In genomic region chr10:13536674-13537366, GRCh38 we compare ENCODE assay signal across 8 cellular contexts. TPM values are rescaled to one million over a fixed set of nuclear protein-coding genes. Genes with fewer than 3 reads are reported as not detected.
A peak's percentile ranks its signal among the peaks of the same experiment; 100 is the strongest.
DNase-seq lines count a peak whose midpoint lies in the region; ATAC-seq and TF ChIP-seq lines count a peak whose summit lies in the region.

No MANE protein-coding gene starts in this region.

- no peak overlapping the region for H3K9ac ChIP-seq in Loucy (ENCODE audit: low read depth, low read length, poor library complexity, severe bottlenecking)

- H3F3A ChIP-seq in Loucy (ENCODE audit: low read depth) = no peaks in the 10 kb centered on the region

- no peak for DNase-seq in activated CD4-positive, CD25-positive, alpha-beta regulatory T cell treated with anti-CD3 and anti-CD28 coated beads, Interleukin-2, amount 50 U/mL, for 72 hours
- peak; percentile 26 to 58 for DNase-seq in SHP77 (lab: John Stamatoyannopoulos, UW)
- DNase-seq in fibroblast of peridontal ligament (ENCODE audit: extremely low read depth) = peak; percentile 23
- DNase-seq in osteoblast (ENCODE audit: insufficient read length, low spot score, missing footprints) = no peak

- H3K4me3 ChIP-seq in Loucy (ENCODE audit: low read length, poor library complexity, severe bottlenecking) = peak overlapping the region; percentile 43
- no peak overlapping the region for H3K4me3 ChIP-seq in osteoblast (ENCODE audit: insufficient read depth, low read length)

- H3K27ac ChIP-seq in osteoblast (ENCODE audit: low read depth, low read length) = no peak overlapping the region

- H3K79me2 ChIP-seq in Loucy (ENCODE audit: insufficient read depth, low read length) (no peaks in the 10 kb centered on the region), osteoblast (ENCODE audit: insufficient read depth, low read length) (no peaks in the 10 kb centered on the region)

- no peaks in the 10 kb centered on the region for H3K27me3 ChIP-seq in Loucy (ENCODE audit: insufficient read depth, low read length, poor library complexity, severe bottlenecking)
- H3K27me3 ChIP-seq in osteoblast (ENCODE audit: insufficient read depth, low read length) = peaks cover 44% of the 10 kb centered on the region

- peak; percentile 62 for TF ChIP-seq CTCF in Loucy (conservative IDR thresholded peaks at IDR 0.05; ENCODE audit: low read length)
- TF ChIP-seq CTCF in osteoblast (IDR thresholded peaks at IDR 0.05; ENCODE audit: extremely low read depth, low read depth, low read length) = peak; percentile 65

- H3K36me3 ChIP-seq in Loucy (ENCODE audit: insufficient read depth, low read length) (no peaks in the 10 kb centered on the region), osteoblast (ENCODE audit: insufficient read depth, low read length) (no peaks in the 10 kb centered on the region)

- H3K9me2 ChIP-seq in Loucy (replicated peaks; ENCODE audit: low read depth, low read length) = no peaks in the 10 kb centered on the region

- no peaks in the 10 kb centered on the region for H4K20me1 ChIP-seq in Loucy (ENCODE audit: insufficient read depth, low read length, poor library complexity, severe bottlenecking)
- no peaks in the 10 kb centered on the region for H4K20me1 ChIP-seq in osteoblast (ENCODE audit: insufficient read depth, low read length)

- H3K4me1 ChIP-seq in Loucy (ENCODE audit: insufficient read depth, low read length, poor library complexity, severe bottlenecking) (no peaks in the 10 kb centered on the region), osteoblast (ENCODE audit: insufficient read depth, low read length) (no peaks in the 10 kb centered on the region)

- H2AFZ ChIP-seq in Loucy (ENCODE audit: low read length) = peak overlapping the region; percentile 96
- no peak overlapping the region for H2AFZ ChIP-seq in osteoblast (ENCODE audit: low read length)

- no peaks in the 10 kb centered on the region for H3K9me3 ChIP-seq in Loucy (ENCODE audit: insufficient read depth, low read depth, low read length)
- no peaks in the 10 kb centered on the region for H3K9me3 ChIP-seq in osteoblast (ENCODE audit: low read depth, low read length)

- H3K4me2 ChIP-seq in Loucy (ENCODE audit: low read depth, low read length, poor library complexity, severe bottlenecking) = peak overlapping the region; percentile 66
- no peak overlapping the region for H3K4me2 ChIP-seq in osteoblast (ENCODE audit: insufficient read depth, low read length)

- ATAC-seq in activated CD4-positive, CD25-positive, alpha-beta regulatory T cell treated with anti-CD3 and anti-CD28 coated beads, Interleukin-2, amount 50 U/mL, for 24 hours = peak; percentile 44 to 45
- ATAC-seq in GM18511 (IDR thresholded peaks at IDR 0.05; ENCODE audit: unreplicated experiment) = no peak
- no peak for ATAC-seq in HG03460 (IDR thresholded peaks at IDR 0.05; ENCODE audit: unreplicated experiment)

RNA-seq across cellular contexts. Expression of gene BEND7, which starts 8.0 kb away (rescaled TPM):
- total RNA-seq in osteoblast = 9.0 and 10.6 TPM in 2 replicates

RNA-seq across cellular contexts. Expression of gene PRPF18, which starts 49.9 kb away (rescaled TPM):
- 30.1 and 39.8 TPM in 2 replicates for total RNA-seq in osteoblast

Comparison
In these comparisons a context has a peak if more than half of its experiments do, and no peak if none do; other contexts are left out.
1. ATAC-seq: peak in activated CD4-positive, CD25-positive, alpha-beta regulatory T cell treated with anti-CD3 and anti-CD28 coated beads, Interleukin-2, amount 50 U/mL, for 24 hours (2 of 2); none in GM18511 (single experiment) and HG03460 (single experiment).
2. DNase-seq: peak in SHP77 (2 of 2) and fibroblast of peridontal ligament (single experiment); none in activated CD4-positive, CD25-positive, alpha-beta regulatory T cell treated with anti-CD3 and anti-CD28 coated beads, Interleukin-2, amount 50 U/mL, for 72 hours (single experiment) and osteoblast (single experiment).